In genomic region chr11:114199051-114199450, GRCh38 we compare ENCODE assay signal across 17 cellular contexts.
DNase-seq lines count a peak whose midpoint lies in the region; ATAC-seq and TF ChIP-seq lines count a peak whose summit lies in the region.
"Had no signal": no experiment of that assay in that cellular context is flagged by ENCODE, and none has a peak within 500 bp of the region (broad histone marks: within the 10 kb centered on the region; RNA-seq: fewer than 3 reads in every experiment).

No MANE protein-coding gene starts in this region.

- H3K79me2 ChIP-seq in mammary epithelial cell (ENCODE audit: insufficient read depth, low read length): no peaks in the 10 kb centered on the region

- no peak for TF ChIP-seq CTCF in MCF 10A (IDR thresholded peaks at IDR 0.05; ENCODE audit: unreplicated experiment)
- no peak for TF ChIP-seq CTCF in mammary epithelial cell (conservative IDR thresholded peaks at IDR 0.05 in 1 of 2, IDR thresholded peaks at IDR 0.05 in 1 of 2; ENCODE audit: extremely low read depth in 1 of 2, insufficient read depth in 1 of 2, low read depth in 1 of 2, low read length in 2 of 2)
- no peak for TF ChIP-seq CTCF in esophagus squamous epithelium (IDR thresholded peaks at IDR 0.05)
- TF ChIP-seq CTCF in prostate gland (IDR thresholded peaks at IDR 0.05): no peak
- TF ChIP-seq CTCF in upper lobe of left lung (IDR thresholded peaks at IDR 0.05): no peak

- H3K27ac ChIP-seq in mammary epithelial cell (ENCODE audit: insufficient read depth, low read depth, low read length): no peak overlapping the region
- peak overlapping the region; percentile 79 to 93 (median 92) for H3K27ac ChIP-seq in esophagus squamous epithelium
- peak overlapping the region; percentile 94 to 95 for H3K27ac ChIP-seq in prostate gland
- H3K27ac ChIP-seq in upper lobe of left lung: peak overlapping the region; percentile 72 to 88 (median 88)
- H3K27ac ChIP-seq: SJCRH30 had no signal

- H3K27me3 Mint-ChIP-seq in MCF 10A (ENCODE audit: insufficient read depth, unreplicated experiment): no peaks in the 10 kb centered on the region

- H3K4me3 ChIP-seq in mammary epithelial cell (replicated peaks in 1 of 3; ENCODE audit: insufficient read depth in 1 of 3, low read depth in 2 of 3, low read length in 3 of 3) (no peak overlapping the region), esophagus squamous epithelium (no peak overlapping the region), prostate gland (no peak overlapping the region), upper lobe of left lung (no peak overlapping the region)
- H3K4me3 ChIP-seq: HAP-1, SJCRH30 had no signal

- H3K4me1 Mint-ChIP-seq in MCF 10A (ENCODE audit: insufficient read depth, unreplicated experiment): peaks cover 58% of the 10 kb centered on the region

- H3K27ac Mint-ChIP-seq in MCF 10A (ENCODE audit: low read depth, unreplicated experiment): peak overlapping the region; percentile 97

- no peaks in the 10 kb centered on the region for H3K9me3 ChIP-seq in mammary epithelial cell (replicated peaks; ENCODE audit: insufficient read depth, low read length)
- H3K9me3 ChIP-seq in esophagus squamous epithelium: no peaks in the 10 kb centered on the region
- H3K9me3 ChIP-seq in prostate gland: no peaks in the 10 kb centered on the region
- H3K9me3 ChIP-seq in upper lobe of left lung: no peaks in the 10 kb centered on the region
- H3K9me3 ChIP-seq: HAP-1, SJCRH30 had no signal

- ATAC-seq in upper lobe of left lung (ENCODE audit: low FRiP score in 2 of 2) (no peak), GM18502 (IDR thresholded peaks at IDR 0.05; ENCODE audit: poor library complexity, unreplicated experiment) (no peak)
- ATAC-seq: activated CD4-positive, CD25-positive, alpha-beta regulatory T cell treated with anti-CD3 and anti-CD28 coated beads, Interleukin-2, amount 50 U/mL, for 24 hours had no signal

- no peak overlapping the region for H3K4me2 ChIP-seq in mammary epithelial cell (ENCODE audit: insufficient read depth, low read depth, low read length)

- dilution Hi-C loops in mammary epithelial cell (cut with HindIII; ENCODE audit: low sequenced_read_pairs): no loop called here

- peaks cover 32% of the 10 kb centered on the region for H3K36me3 Mint-ChIP-seq in MCF 10A (ENCODE audit: insufficient read depth, unreplicated experiment)
- H3K36me3 Mint-ChIP-seq: naive B cell had no signal

- in situ Hi-C loops in mammary epithelial cell (cut with MboI; ENCODE audit: low sequenced_read_pairs in 2 of 2): no loop called here

- 95% methylated on average over 14 of the region's 26 CpGs for WGBS in mammary epithelial cell (ENCODE audit: low coverage, missing lambda C conversion rate)
- 94 to 97% methylated on average over 20 to 23 of the region's 26 CpGs for WGBS in esophagus squamous epithelium, 2 donors
- 97% methylated on average over 26 of the region's 26 CpGs for WGBS in prostate gland
- WGBS in upper lobe of left lung, 2 donors: 97 to 98% methylated on average over 26 of the region's 26 CpGs

- no peaks in the 10 kb centered on the region for H3K9me3 Mint-ChIP-seq in MCF 10A (ENCODE audit: unreplicated experiment)
- H3K9me3 Mint-ChIP-seq: naive B cell had no signal

- H2AFZ ChIP-seq in mammary epithelial cell (ENCODE audit: low read depth, low read length): no peak overlapping the region

- POLR2A ChIA-PET in MCF 10A (lab: Yijun Ruan, JAX): interaction anchor here (0.6 to 13.9 kb wide), 12 partner anchors 9 to 201 kb away, joined by 3 to 398 read pairs (median 8); partner anchors contain the start of genes C11orf71, NNMT, RBM7 and ZBTB16

- H3K4me1 ChIP-seq in mammary epithelial cell (ENCODE audit: insufficient read depth, low read length) (peaks cover 5% of the 10 kb centered on the region), esophagus squamous epithelium (peaks cover 32 to 85% (median 58%) of the 10 kb centered on the region in 3 donors), prostate gland (replicated peaks) (peaks cover 46% of the 10 kb centered on the region), upper lobe of left lung (peaks cover 61 to 79% (median 68%) of the 10 kb centered on the region in 4 donors)
- H3K4me1 ChIP-seq: SJCRH30 had no signal

- TF ChIP-seq POLR2A in esophagus squamous epithelium (IDR thresholded peaks at IDR 0.05) (no peak), prostate gland (IDR thresholded peaks at IDR 0.05) (no peak), upper lobe of left lung (IDR thresholded peaks at IDR 0.05) (no peak)

- no peak for DNase-seq in MCF 10A (ENCODE audit: unreplicated experiment)
- DNase-seq in mammary epithelial cell: no peak
- DNase-seq in esophagus squamous epithelium (lab: John Stamatoyannopoulos, UW): no peak
- DNase-seq in prostate gland (ENCODE audit: low spot score): no peak
- peak in 1 of 2 donors; percentile 78 for DNase-seq in upper lobe of left lung
- no peak for DNase-seq in activated CD4-positive, alpha-beta T cell treated with anti-CD3 and anti-CD28 coated beads, Interleukin-2, amount 50 U/mL, for 48 hours
- no peak for DNase-seq in NCI-H1436 treated with DMSO at 0.1 percent for 48 hours (lab: John Stamatoyannopoulos, UW)
- DNase-seq: 8988T; activated CD8-positive, alpha-beta memory T cell treated with anti-CD3 and anti-CD28 coated beads, Interleukin-2, amount 50 U/mL, for 48 hours; DMS153; naive B cell; NCI-H2029 treated with DMSO at 0.1 percent for 48 hours; NCI-H510A; SJCRH30 had no signal

- no peaks in the 10 kb centered on the region for H3K27me3 ChIP-seq in mammary epithelial cell (ENCODE audit: insufficient read depth, low read length)
- H3K27me3 ChIP-seq in esophagus squamous epithelium: no peaks in the 10 kb centered on the region
- H3K27me3 ChIP-seq in prostate gland (replicated peaks; ENCODE audit: insufficient read depth): no peaks in the 10 kb centered on the region
- H3K27me3 ChIP-seq in upper lobe of left lung: no peaks in the 10 kb centered on the region
- H3K27me3 ChIP-seq: SJCRH30 had no signal

- TF ChIP-seq EP300 in upper lobe of left lung (IDR thresholded peaks at IDR 0.05): no peak

- CTCF ChIA-PET in MCF 10A (lab: Yijun Ruan, JAX) (interaction anchor here (1.4 kb wide), 1 partner anchor 141 kb away, joined by 3 read pairs; no protein-coding TSS in a partner anchor), mammary epithelial cell (lab: Charles Lee; ENCODE audit: low non-redundant PET) (no interaction called here)

- no peaks in the 10 kb centered on the region for H3K36me3 ChIP-seq in mammary epithelial cell (ENCODE audit: insufficient read depth, low read length)
- H3K36me3 ChIP-seq in esophagus squamous epithelium: peaks cover 0 to 9% (median 0%) of the 10 kb centered on the region in 3 donors
- H3K36me3 ChIP-seq in prostate gland: no peaks in the 10 kb centered on the region
- H3K36me3 ChIP-seq in upper lobe of left lung: peaks cover 0 to 47% (median 6%) of the 10 kb centered on the region in 4 donors
- H3K36me3 ChIP-seq: HAP-1, SJCRH30 had no signal

- intact Hi-C loops in MCF 10A (cut with micrococcal nuclease) (loop anchor here (5.0 kb wide), 1 partner anchor 63 kb away; no protein-coding TSS in a partner anchor), mammary epithelial cell (cut with micrococcal nuclease) (no loop called here), esophagus squamous epithelium (cut with DNase I) (loop anchor here (10.0 kb wide), 1 partner anchor 134 kb away; no protein-coding TSS in a partner anchor), prostate gland (cut with DNase I) (loop anchor here (5.0 kb wide), 1 partner anchor 37 kb away; no protein-coding TSS in a partner anchor)

- no peak overlapping the region for H3K9ac ChIP-seq in mammary epithelial cell (ENCODE audit: insufficient read depth, low read length)

- H4K20me1 ChIP-seq in mammary epithelial cell (ENCODE audit: insufficient read depth, low read length): no peaks in the 10 kb centered on the region

- peak overlapping the region; percentile 36 for H3K4me3 Mint-ChIP-seq in MCF 10A (ENCODE audit: unreplicated experiment)
- H3K4me3 Mint-ChIP-seq: naive B cell had no signal

- BruUV-seq in MCF 10A (replicated peaks; lab: Mats Ljungman, UMichigan): no TSS peak
- BruUV-seq in mammary epithelial cell (replicated peaks; lab: Mats Ljungman, UMichigan): no TSS peak
